1 cellular context compared by ENCODE assay signal in the genomic region with DNA sequence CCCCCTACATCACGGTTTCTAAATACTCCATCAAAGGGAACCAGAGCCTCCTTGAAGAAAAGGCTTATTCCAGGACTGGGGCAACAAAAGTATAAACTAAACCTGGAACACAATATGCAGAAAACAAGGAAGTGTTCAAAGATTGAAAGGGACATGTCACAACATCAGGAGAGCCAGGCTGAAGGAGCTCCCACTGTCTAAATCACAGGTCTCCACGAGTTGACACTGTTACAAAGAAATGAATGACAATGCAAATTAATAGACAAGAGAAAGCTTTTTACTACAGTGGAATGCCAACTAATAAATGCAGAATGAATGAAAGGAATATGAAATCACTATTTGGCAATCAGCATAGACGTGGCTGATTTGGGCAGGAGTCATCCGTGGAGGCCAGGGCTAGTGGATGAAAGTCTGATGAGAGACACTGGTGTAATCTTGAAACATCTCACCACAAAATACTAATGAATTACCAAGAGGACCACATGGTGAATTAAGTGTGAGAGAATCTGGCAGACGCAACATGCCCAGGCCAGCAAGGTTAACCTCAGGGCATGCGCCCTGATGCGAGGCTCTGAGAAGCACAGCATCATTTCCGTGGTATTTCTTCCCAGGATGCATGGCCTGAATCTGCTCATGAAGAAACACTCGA.
TF ChIP-seq lines count a peak whose summit lies in the region.

No MANE protein-coding gene starts in this region.

TF ChIP-seq in IMR-90, 13 proteins besides CTCF, POLR2A, EP300 and RAD21 (continued from another document):
- TF ChIP-seq, protein P1, sequence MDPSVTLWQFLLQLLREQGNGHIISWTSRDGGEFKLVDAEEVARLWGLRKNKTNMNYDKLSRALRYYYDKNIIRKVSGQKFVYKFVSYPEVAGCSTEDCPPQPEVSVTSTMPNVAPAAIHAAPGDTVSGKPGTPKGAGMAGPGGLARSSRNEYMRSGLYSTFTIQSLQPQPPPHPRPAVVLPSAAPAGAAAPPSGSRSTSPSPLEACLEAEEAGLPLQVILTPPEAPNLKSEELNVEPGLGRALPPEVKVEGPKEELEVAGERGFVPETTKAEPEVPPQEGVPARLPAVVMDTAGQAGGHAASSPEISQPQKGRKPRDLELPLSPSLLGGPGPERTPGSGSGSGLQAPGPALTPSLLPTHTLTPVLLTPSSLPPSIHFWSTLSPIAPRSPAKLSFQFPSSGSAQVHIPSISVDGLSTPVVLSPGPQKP (IDR thresholded peaks at IDR 0.05; ENCODE audit: borderline replicate concordance, low read depth, low read length): no peak
